2 cellular contexts compared by ENCODE assay signal in genomic region chr17:81898029-81898866, GRCh38.
TF ChIP-seq lines count a peak whose summit lies in the region.

No MANE protein-coding gene starts in this region.

TF ChIP-seq in HepG2, 621 proteins besides CTCF, POLR2A, EP300 and RAD21:
- peak; percentile 10 for TF ChIP-seq AGO2 (optimal IDR thresholded peaks at IDR 0.05; ENCODE audit: low read depth, low read length)
- no peak for TF ChIP-seq GLMP (CRISPR knock-in tag; IDR thresholded peaks at IDR 0.05; ENCODE audit: borderline replicate concordance)
- TF ChIP-seq ZZZ3 (CRISPR knock-in tag; IDR thresholded peaks at IDR 0.05; ENCODE audit: borderline replicate concordance), result no peak
- no peak for TF ChIP-seq ZBTB25 (CRISPR knock-in tag; IDR thresholded peaks at IDR 0.05)
- no peak for TF ChIP-seq ZBTB8A (CRISPR knock-in tag; IDR thresholded peaks at IDR 0.05; ENCODE audit: borderline replicate concordance, low read depth)
- TF ChIP-seq TRIM22 (IDR thresholded peaks at IDR 0.05), result no peak
- TF ChIP-seq RFXANK (CRISPR knock-in tag; IDR thresholded peaks at IDR 0.05), result no peak
- 0 out of 2 replicates have a peak, but pooled peaks have one; percentile 28 for TF ChIP-seq ZBTB33 (CRISPR knock-in tag; IDR thresholded peaks at IDR 0.05)
- no peak for TF ChIP-seq RFX3 (CRISPR knock-in tag; IDR thresholded peaks at IDR 0.05)
- peak; percentile 40; the same call in 1 of the 2 replicates for TF ChIP-seq RBFOX2 (IDR thresholded peaks at IDR 0.05; ENCODE audit: low read depth, low read length)
- TF ChIP-seq ZNF414 (CRISPR knock-in tag; IDR thresholded peaks at IDR 0.05), result no peak
- TF ChIP-seq ZNF180 (CRISPR knock-in tag; IDR thresholded peaks at IDR 0.05; ENCODE audit: borderline replicate concordance, low read depth), result no peak

TF ChIP-seq in SK-N-SH, 30 proteins besides CTCF, POLR2A, EP300 and RAD21:
- TF ChIP-seq GATA2 (CRISPR knock-in tag; IDR thresholded peaks at IDR 0.05), result no peak
- no peak for TF ChIP-seq REST (IDR thresholded peaks at IDR 0.05; ENCODE audit: low read depth, low read length)
- TF ChIP-seq FOSL2 (IDR thresholded peaks at IDR 0.05; ENCODE audit: borderline replicate concordance, low read depth), result peak; percentile 34; the same call in 1 of the 2 replicates
